16 cellular contexts compared by ENCODE assay signal in the genomic region with DNA sequence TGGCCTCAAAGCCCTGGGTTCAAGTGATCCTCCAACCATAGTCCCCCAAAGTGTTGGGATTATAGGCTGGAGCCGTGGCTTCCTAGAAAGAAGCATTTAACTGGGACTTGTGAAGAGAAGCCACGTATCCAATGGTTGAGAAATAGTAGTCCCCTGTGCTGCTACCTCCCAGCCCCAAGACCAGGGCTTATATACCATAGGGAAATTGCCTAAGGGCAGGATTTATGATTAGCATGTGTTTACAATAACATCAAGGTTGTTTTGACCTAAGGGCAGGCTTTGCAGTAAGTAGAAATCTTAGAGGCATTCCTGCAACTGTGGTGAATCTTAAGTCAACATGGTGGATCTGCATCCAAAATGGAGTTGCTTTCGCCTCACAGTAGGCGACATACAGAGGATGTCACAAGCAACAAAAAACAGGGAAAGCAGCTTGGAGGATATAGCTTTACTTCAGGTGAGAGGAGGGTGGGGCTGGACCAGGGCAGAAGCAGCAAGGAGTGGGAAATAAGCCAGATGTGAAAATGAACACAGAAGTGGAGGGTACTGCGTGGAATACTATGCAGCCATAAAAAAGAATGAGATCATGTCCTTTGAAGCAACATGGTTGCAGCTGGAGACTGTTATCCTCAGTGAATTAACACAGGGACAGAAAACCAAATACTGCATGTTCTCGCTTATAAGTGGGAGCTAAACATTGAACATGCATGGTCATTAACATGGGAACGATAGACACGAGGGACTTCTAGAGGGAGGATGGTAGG. TPM values are rescaled to one million over a fixed set of nuclear protein-coding genes. Genes with fewer than 3 reads are reported as not detected.
DNase-seq lines count a peak whose midpoint lies in the region; ATAC-seq, FAIRE-seq and TF ChIP-seq lines count a peak whose summit lies in the region.
"Had no signal": no experiment of that assay in that cellular context is flagged by ENCODE, and none has a peak within 500 bp of the region (broad histone marks: within the 10 kb centered on the region; RNA-seq: fewer than 3 reads in every experiment).

No MANE protein-coding gene starts in this region.

- RAD21 ChIA-PET in HCT116 (lab: Charles Lee; ENCODE audit: low non-redundant PET in 1 of 2, low total read pairs in 2 of 2, uncharacterized antibody in 2 of 2, unreplicated experiment in 2 of 2): no interaction called here

- CTCF ChIA-PET in A549 (lab: Yijun Ruan, JAX) (interaction anchor here (1.0 to 2.6 kb wide), 4 partner anchors 14 to 81 kb away, joined by 3 to 11 read pairs (median 8); no protein-coding TSS in a partner anchor), HCT116 (lab: Charles Lee) (no interaction called here), mammary epithelial cell (lab: Charles Lee; ENCODE audit: low non-redundant PET) (no interaction called here)

- no peak overlapping the region for H2AFZ ChIP-seq in HCT116 (ENCODE audit: low read depth, low read length, poor library complexity, severe bottlenecking)
- H2AFZ ChIP-seq in mammary epithelial cell (ENCODE audit: low read depth, low read length): peak overlapping the region; percentile 43
- H2AFZ ChIP-seq: GM23338 had no signal

- dilution Hi-C loops in mammary epithelial cell (cut with HindIII; ENCODE audit: low sequenced_read_pairs): no loop called here

- peaks cover 15% of the 10 kb centered on the region for H3K4me1 ChIP-seq in A549
- peaks cover 9 to 18% of the 10 kb centered on the region in 2 experiments; a peak in 3 of 4 replicates for H3K4me1 ChIP-seq in HCT116 (ENCODE audit: control insufficient read depth in 1 of 2, insufficient read depth in 2 of 2, low read length in 2 of 2)
- peaks cover 16% of the 10 kb centered on the region for H3K4me1 ChIP-seq in mammary epithelial cell (ENCODE audit: insufficient read depth, low read length)
- H3K4me1 ChIP-seq: prostate gland had no signal

- no peaks in the 10 kb centered on the region for H3K79me2 ChIP-seq in HCT116 (ENCODE audit: insufficient read depth, low read length)
- H3K79me2 ChIP-seq in mammary epithelial cell (ENCODE audit: insufficient read depth, low read length): no peaks in the 10 kb centered on the region

- no peaks in the 10 kb centered on the region for H3K27me3 Mint-ChIP-seq in naive B cell
- H3K27me3 Mint-ChIP-seq: activated CD4-positive, alpha-beta T cell treated with anti-CD3 and anti-CD28 coated beads, Interleukin-2, amount 10 ng/mL, durations not matched to agents 24 days and 14 days; B cell had no signal

- no peak for FAIRE-seq in A549 (lab: Jason Lieb, UNC)

- no peak overlapping the region for H3K4me3 ChIP-seq in A549
- no peak overlapping the region for H3K4me3 ChIP-seq in HCT116 (replicated peaks in 1 of 2; ENCODE audit: low read depth in 1 of 2, low read length in 2 of 2)
- H3K4me3 ChIP-seq in mammary epithelial cell (replicated peaks in 1 of 3; ENCODE audit: insufficient read depth in 1 of 3, low read depth in 2 of 3, low read length in 3 of 3): no peak overlapping the region
- H3K4me3 ChIP-seq: GM23338, mucosa of descending colon, prostate gland had no signal

- peak overlapping the region; percentile 40; the same call in 2 of the 3 replicates for H3K4me2 ChIP-seq in A549
- peak overlapping the region; percentile 52 for H3K4me2 ChIP-seq in HCT116 (ENCODE audit: low read length)
- H3K4me2 ChIP-seq in mammary epithelial cell (ENCODE audit: insufficient read depth, low read depth, low read length): peak overlapping the region; percentile 13
- H3K4me2 ChIP-seq: GM23338 had no signal

- H3K4me3 Mint-ChIP-seq in naive B cell: peak overlapping the region in 1 of 8 donors; percentile 21
- H3K4me3 Mint-ChIP-seq: activated CD4-positive, alpha-beta T cell treated with anti-CD3 and anti-CD28 coated beads, Interleukin-2, amount 10 ng/mL, durations not matched to agents 24 days and 14 days; B cell; GM23338 had no signal

- no peak for DNase-seq in A549 (ENCODE audit: low read depth in 1 of 2, low spot score in 1 of 2)
- no peak for DNase-seq in HCT116 (ENCODE audit: low read depth, low spot score)
- DNase-seq in mammary epithelial cell: no peak
- DNase-seq in naive B cell: no peak
- DNase-seq in SK-N-DZ (ENCODE audit: low spot score): no peak
- DNase-seq in activated CD4-positive, alpha-beta T cell treated with anti-CD3 and anti-CD28 coated beads, Interleukin-2, amount 50 U/mL, for 48 hours: no peak
- DNase-seq in DMS114 treated with DMSO at 0.1 percent for 48 hours (lab: John Stamatoyannopoulos, UW; ENCODE audit: unreplicated experiment): no peak
- DNase-seq: activated CD4-positive, alpha-beta T cell treated with anti-CD3 and anti-CD28 coated beads, Interleukin-2, amount 10 ng/mL, durations not matched to agents 24 days and 14 days; activated effector memory CD4-positive, alpha-beta T cell treated with anti-CD3 and anti-CD28 coated beads, Interleukin-2, amount 50 U/mL, for 16 hours; mucosa of descending colon; NCI-H510A treated with DMSO at 0.1 percent for 48 hours; T-helper 2 cell had no signal

- TF ChIP-seq POLR2A in A549 (IDR thresholded peaks at IDR 0.05; ENCODE audit: low read length) (no peak), HCT116 (IDR thresholded peaks at IDR 0.05; ENCODE audit: borderline replicate concordance, extremely low read depth, insufficient read depth, insufficient read length) (no peak)

- H3K27ac Mint-ChIP-seq in naive B cell: peak overlapping the region in 4 of 6 donors; percentile 53 to 89 (median 67)
- H3K27ac Mint-ChIP-seq: GM23338 had no signal

- no peaks in the 10 kb centered on the region for H3K36me3 Mint-ChIP-seq in naive B cell

- H3K36me3 ChIP-seq in HCT116 (ENCODE audit: control insufficient read depth in 1 of 2, insufficient read depth in 2 of 2, low read length in 2 of 2): no peaks in the 10 kb centered on the region
- no peaks in the 10 kb centered on the region for H3K36me3 ChIP-seq in mammary epithelial cell (ENCODE audit: insufficient read depth, low read length)
- H3K36me3 ChIP-seq: prostate gland had no signal

- 91% methylated on average over 8 of the region's 8 CpGs for WGBS in A549 (ENCODE audit: missing lambda C conversion rate)
- 97% methylated on average over 8 of the region's 8 CpGs for WGBS in mammary epithelial cell (ENCODE audit: low coverage, missing lambda C conversion rate)

- peaks cover 0 to 6% (median 0%) of the 10 kb centered on the region in 7 donors for H3K9me3 Mint-ChIP-seq in naive B cell

- TF ChIP-seq RAD21 in A549 (conservative IDR thresholded peaks at IDR 0.05 in 1 of 2, IDR thresholded peaks at IDR 0.05 in 1 of 2) (no peak), HCT116 (IDR thresholded peaks at IDR 0.05; ENCODE audit: low read depth) (no peak)

- intact Hi-C loops in HCT116 (cut with micrococcal nuclease): no loop called here
- intact Hi-C loops in mammary epithelial cell (cut with micrococcal nuclease): loop anchor here (2.0 kb wide), 1 partner anchor 18 kb away; a partner anchor contains a TSS

- H3K9me3 ChIP-seq in A549 (no peaks in the 10 kb centered on the region), HCT116 (ENCODE audit: control insufficient read depth in 1 of 2, insufficient read depth in 1 of 2, low read depth in 1 of 2, low read length in 2 of 2) (no peaks in the 10 kb centered on the region), mammary epithelial cell (replicated peaks; ENCODE audit: insufficient read depth, low read length) (peaks cover 7% of the 10 kb centered on the region)
- H3K9me3 ChIP-seq: mucosa of descending colon, prostate gland had no signal

- no peaks in the 10 kb centered on the region for H4K20me1 ChIP-seq in HCT116 (ENCODE audit: insufficient read depth)
- H4K20me1 ChIP-seq in mammary epithelial cell (ENCODE audit: insufficient read depth, low read length): no peaks in the 10 kb centered on the region

- in situ Hi-C loops in mammary epithelial cell (cut with MboI; ENCODE audit: low sequenced_read_pairs in 2 of 2): no loop called here

- no peak for TF ChIP-seq CTCF in A549 (IDR thresholded peaks at IDR 0.05)
- no peak for TF ChIP-seq CTCF in HCT116 (IDR thresholded peaks at IDR 0.05 in 2 of 3, conservative IDR thresholded peaks at IDR 0.05 in 1 of 3; ENCODE audit: borderline replicate concordance in 1 of 3, insufficient read depth in 1 of 3, low read depth in 2 of 3, low read length in 2 of 3)
- no peak for TF ChIP-seq CTCF in mammary epithelial cell (conservative IDR thresholded peaks at IDR 0.05 in 1 of 2, IDR thresholded peaks at IDR 0.05 in 1 of 2; ENCODE audit: extremely low read depth in 1 of 2, insufficient read depth in 1 of 2, low read depth in 1 of 2, low read length in 2 of 2)

- H3K27ac ChIP-seq in A549: peak overlapping the region; percentile 47 to 70; a peak in 5 of 6 replicates
- no peak overlapping the region for H3K27ac ChIP-seq in HCT116 (ENCODE audit: low read depth, low read length)
- peak overlapping the region; percentile 33 for H3K27ac ChIP-seq in mammary epithelial cell (ENCODE audit: insufficient read depth, low read depth, low read length)
- H3K27ac ChIP-seq: prostate gland had no signal

- POLR2A ChIA-PET in A549 (lab: Yijun Ruan, JAX) (interaction anchor here (1.5 kb wide), 1 partner anchor 84 kb away, joined by 4 read pairs; a partner anchor contains a TSS), HCT116 (lab: Charles Lee) (no interaction called here)

- ATAC-seq in A549 (no peak), HCT116 (no peak), naive B cell (ENCODE audit: low read depth in 2 of 2) (no peak), GM21381 (IDR thresholded peaks at IDR 0.05; ENCODE audit: unreplicated experiment) (no peak)
- ATAC-seq: GM23338 had no signal

- no peak for TF ChIP-seq EP300 in A549 (IDR thresholded peaks at IDR 0.05)

- H3K4me1 Mint-ChIP-seq in naive B cell: peaks cover 54 to 88% (median 62%) of the 10 kb centered on the region in 3 donors
- H3K4me1 Mint-ChIP-seq: GM23338 had no signal

- BruUV-seq in HCT116 (replicated peaks; lab: Mats Ljungman, UMichigan) (no TSS peak), mammary epithelial cell (replicated peaks; lab: Mats Ljungman, UMichigan) (no TSS peak)

- H3K9me2 ChIP-seq in HCT116 (ENCODE audit: insufficient read depth): no peaks in the 10 kb centered on the region

- H3K9ac ChIP-seq in HCT116 (ENCODE audit: low read length) (no peak overlapping the region), mammary epithelial cell (ENCODE audit: insufficient read depth, low read length) (no peak overlapping the region)

- H3K27me3 ChIP-seq in HCT116 (ENCODE audit: insufficient read depth, low read length): no peaks in the 10 kb centered on the region
- H3K27me3 ChIP-seq in mammary epithelial cell (ENCODE audit: insufficient read depth, low read length): no peaks in the 10 kb centered on the region

RNA-seq across cellular contexts. Expression of a gene that starts 18.7 kb away (rescaled TPM):
- polyA plus RNA-seq in A549 (2011; rRNA removed) (32.0 and 33.3 TPM in 2 replicates), A549 (2017; fragmentation: RNase III; extraction: RNeasy Plus Mini Kit Qiagen cat#74134 plus additional on column Dnase treatment) (59.9 to 72.6 TPM (median 60.6 TPM) in 3 replicates), mammary epithelial cell (54.1 TPM), naive B cell (ENCODE audit: low read depth in 6 of 6) (100 to 1,000 TPM; 178 to 217 (median 195) TPM)
- polyA plus RNA-seq in A549 (2012; cell fraction: cytosol; rRNA removed): 28.8 and 36.5 TPM in 2 replicates
- polyA plus RNA-seq in A549 (2012; cell fraction: nucleus; rRNA removed): 18.9 and 25.4 TPM in 2 replicates
- 40.0 and 43.9 TPM in 2 replicates for polyA minus RNA-seq in A549 (2011; rRNA and poly(A)+ RNA removed)
- total RNA-seq in HCT116 (2021; ENCODE audit: unreplicated experiment) (85.6 TPM), mammary epithelial cell (10 to 100 TPM; 71.6 to 81.2 TPM)
- polyA plus RNA-seq in HCT116 (2012): 161 and 187 TPM in 2 replicates
- polyA minus RNA-seq in mammary epithelial cell: 71.1 TPM
- polyA plus RNA-seq in SK-N-DZ (2014; cell fraction: cytosol; rRNA removed): 75.4 and 86.0 TPM in 2 replicates
- polyA plus RNA-seq in SK-N-DZ (2014; cell fraction: nucleus; rRNA removed): 39.8 and 43.7 TPM in 2 replicates

RNA-seq across cellular contexts. Expression of a gene that starts 26.5 kb away (rescaled TPM):
- polyA plus RNA-seq in A549 (2011; rRNA removed): 14.4 and 19.9 TPM in 2 replicates
- polyA plus RNA-seq in A549 (2012; cell fraction: cytosol; rRNA removed): 17.9 and 24.6 TPM in 2 replicates
- polyA plus RNA-seq in A549 (2012; cell fraction: nucleus; rRNA removed): 37.5 and 40.4 TPM in 2 replicates
- polyA plus RNA-seq in A549 (2017; fragmentation: RNase III; extraction: RNeasy Plus Mini Kit Qiagen cat#74134 plus additional on column Dnase treatment): 16.9 to 21.5 TPM (median 19.3 TPM) in 3 replicates
- 36.4 and 37.1 TPM in 2 replicates for polyA minus RNA-seq in A549 (2011; rRNA and poly(A)+ RNA removed)
- 29.6 TPM for total RNA-seq in HCT116 (2021; ENCODE audit: unreplicated experiment)
- 26.0 and 29.4 TPM in 2 replicates for polyA plus RNA-seq in HCT116 (2012)
- 100 to 1,000 TPM in 1 of 2 donors, 10 to 100 TPM in 1; 69.8 to 152 TPM for total RNA-seq in mammary epithelial cell
- 94.9 TPM for polyA plus RNA-seq in mammary epithelial cell
- 198 TPM for polyA minus RNA-seq in mammary epithelial cell
- polyA plus RNA-seq in naive B cell (ENCODE audit: low read depth in 6 of 6): 1,000 to 10,000 TPM in 1 of 6 donors, 100 to 1,000 TPM in 5; 355 to 1,202 (median 525) TPM
- polyA plus RNA-seq in SK-N-DZ (2014; cell fraction: cytosol; rRNA removed): 0.84 and 0.85 TPM in 2 replicates
- 0.28 and 0.33 TPM in 2 replicates for polyA plus RNA-seq in SK-N-DZ (2014; cell fraction: nucleus; rRNA removed)
